ENCODE assay signal across 18 cellular contexts in the genomic region with DNA sequence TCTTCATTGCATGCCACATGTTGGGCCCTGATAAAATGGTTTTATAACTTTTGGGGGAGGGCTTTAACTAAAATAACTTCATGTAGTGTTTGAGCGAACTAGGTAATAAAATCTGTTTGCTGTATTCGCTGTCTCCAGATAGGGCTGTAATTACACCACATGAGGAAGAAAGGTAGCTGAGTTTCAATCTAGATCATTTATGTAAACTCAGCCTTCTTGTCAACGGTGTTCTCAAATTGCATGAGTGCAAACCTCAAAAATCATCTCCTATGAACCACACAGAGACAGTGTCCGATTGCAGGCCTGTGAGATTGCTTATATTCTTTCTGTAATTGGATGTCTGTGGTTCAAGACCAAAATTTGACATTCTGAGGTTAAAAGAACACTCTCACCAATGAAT. TPM values are rescaled to one million over a fixed set of nuclear protein-coding genes. Genes with fewer than 3 reads are reported as not detected.
DNase-seq lines count a peak whose midpoint lies in the region; ATAC-seq, FAIRE-seq and TF ChIP-seq lines count a peak whose summit lies in the region.
"Had no signal": no experiment of that assay in that cellular context is flagged by ENCODE, and none has a peak within 500 bp of the region (broad histone marks: within the 10 kb centered on the region; RNA-seq: fewer than 3 reads in every experiment).

No MANE protein-coding gene starts in this region.

- H2AFZ ChIP-seq in PC-3 (ENCODE audit: low read length), result no peak overlapping the region
- peak overlapping the region; percentile 74 for H2AFZ ChIP-seq in HepG2 (ENCODE audit: low read length)

- H3K4me3 ChIP-seq in Caco-2 (ENCODE audit: low read depth, low read length), result no peak overlapping the region
- H3K4me3 ChIP-seq in PC-3 (ENCODE audit: low read length), result no peak overlapping the region
- peak overlapping the region; percentile 16 to 34 (median 30); a peak in 2 of 6 replicates for H3K4me3 ChIP-seq in HepG2 (replicated peaks in 1 of 3; ENCODE audit: insufficient read depth in 1 of 3, low read depth in 2 of 3, low read length in 3 of 3)
- H3K4me3 ChIP-seq: SJSA1, vagina had no signal

- H3K27ac Mint-ChIP-seq in Caco-2 (ENCODE audit: unreplicated experiment), result peak overlapping the region; percentile 39
- H3K27ac Mint-ChIP-seq: activated CD4-positive, alpha-beta memory T cell treated with anti-CD3 and anti-CD28 coated beads, Interleukin-2, amount 10 ng/mL, durations not matched to agents 7 days and 5 days; stimulated activated naive B cell treated with anti-CD40 and anti-IgM and Interleukin-4, amounts not matched to agents 10 μg/mL and 1 μg/mL and 100 μg/mL, for 72 hours had no signal

- TF ChIP-seq EP300 in HepG2 (IDR thresholded peaks at IDR 0.05; ENCODE audit: low read depth in 2 of 2, low read length in 2 of 2) (no peak), HepG2 (CRISPR knock-in tag; IDR thresholded peaks at IDR 0.05; ENCODE audit: borderline replicate concordance) (no peak)

- H3K36me3 ChIP-seq in Caco-2 (ENCODE audit: control insufficient read depth, insufficient read depth, low read length) (no peaks in the 10 kb centered on the region), PC-3 (ENCODE audit: low read depth, low read length) (no peaks in the 10 kb centered on the region), HepG2 (replicated peaks in 1 of 2; ENCODE audit: control insufficient read depth in 1 of 2, insufficient read depth in 2 of 2, low read length in 2 of 2) (no peaks in the 10 kb centered on the region)
- H3K36me3 ChIP-seq: BE2C, SJSA1, vagina had no signal

- intact Hi-C loops in Caco-2 (cut with micrococcal nuclease; ENCODE audit: unreplicated experiment) (loop anchor here (5.0 to 10.0 kb wide), 2 partner anchors 304 to 502 kb away; partner anchors contain the start of gene PDSS2), PC-3 (cut with micrococcal nuclease) (no loop called here), HepG2 (cut with micrococcal nuclease; ENCODE audit: unreplicated experiment) (no loop called here), Right ventricle myocardium superior (cut with DNase I) (no loop called here)

- no peaks in the 10 kb centered on the region for H3K27me3 ChIP-seq in Caco-2 (replicated peaks; ENCODE audit: control insufficient read depth, insufficient read depth, low read length)
- H3K27me3 ChIP-seq in PC-3 (ENCODE audit: low read length), result no peaks in the 10 kb centered on the region
- no peaks in the 10 kb centered on the region for H3K27me3 ChIP-seq in HepG2 (ENCODE audit: control insufficient read depth in 1 of 2, insufficient read depth in 2 of 2, low read length in 2 of 2)
- H3K27me3 ChIP-seq: BE2C, SJSA1, vagina had no signal

- CTCF ChIA-PET in Caco-2 (lab: Charles Lee), result interaction anchor here (1.4 kb wide), 1 partner anchor 39 kb away, joined by 3 read pairs; no protein-coding TSS in a partner anchor
- CTCF ChIA-PET in PC-3 (lab: Charles Lee), result no interaction called here
- CTCF ChIA-PET in HepG2 (lab: Yijun Ruan, JAX; ENCODE audit: low intra/inter-chr PET ratio, low total read pairs), result no interaction called here

- in situ Hi-C loops in HepG2 (cut with HindIII; ENCODE audit: extremely low pct_ligation_motif_present, low pct_unique_long_range_greater_than_20kb), result no loop called here

- peak overlapping the region; percentile 48 for H3K4me3 Mint-ChIP-seq in Caco-2 (ENCODE audit: unreplicated experiment)
- H3K4me3 Mint-ChIP-seq: activated CD4-positive, alpha-beta memory T cell treated with anti-CD3 and anti-CD28 coated beads, Interleukin-2, amount 10 ng/mL, durations not matched to agents 7 days and 5 days; stimulated activated naive B cell treated with anti-CD40 and anti-IgM and Interleukin-4, amounts not matched to agents 10 μg/mL and 1 μg/mL and 100 μg/mL, for 72 hours had no signal

- BruUV-seq in Caco-2 (replicated peaks; lab: Mats Ljungman, UMichigan), result no TSS peak
- TSS peak; percentile 20 for BruUV-seq in PC-3 (replicated peaks; lab: Mats Ljungman, UMichigan)
- no TSS peak for BruUV-seq in HepG2 (replicated peaks; lab: Mats Ljungman, UMichigan)

- H3F3A ChIP-seq in PC-3 (ENCODE audit: low read length, unreplicated experiment), result no peaks in the 10 kb centered on the region

- WGBS in HepG2 (ENCODE audit: low lambda C conversion rate), result 7% methylated on average over 4 of the region's 4 CpGs

- H3K27me3 Mint-ChIP-seq in Caco-2 (ENCODE audit: insufficient read depth, unreplicated experiment), result no peaks in the 10 kb centered on the region
- H3K27me3 Mint-ChIP-seq: activated CD4-positive, alpha-beta memory T cell treated with anti-CD3 and anti-CD28 coated beads, Interleukin-2, amount 10 ng/mL, durations not matched to agents 7 days and 5 days; stimulated activated naive B cell treated with anti-CD40 and anti-IgM and Interleukin-4, amounts not matched to agents 10 μg/mL and 1 μg/mL and 100 μg/mL, for 72 hours had no signal

- H3K4me1 ChIP-seq in Caco-2 (peaks cover 33% of the 10 kb centered on the region), PC-3 (ENCODE audit: insufficient read depth, low read length) (no peaks in the 10 kb centered on the region), HepG2 (ENCODE audit: insufficient read depth, low read length) (peaks cover 44% of the 10 kb centered on the region)
- H3K4me1 ChIP-seq: SJSA1, vagina had no signal

- FAIRE-seq in HepG2 (lab: Jason Lieb, UNC), result no peak
- FAIRE-seq: bronchial epithelial cell, endometrium, TTC549 had no signal

- ATAC-seq in PC-3, result no peak
- peak; percentile 33 for ATAC-seq in HepG2
- no peak for ATAC-seq in Right ventricle myocardium superior (ENCODE audit: poor library complexity)
- ATAC-seq: stimulated activated naive B cell treated with anti-CD40 and anti-IgM and Interleukin-4, amounts not matched to agents 10 μg/mL and 1 μg/mL and 100 μg/mL, for 72 hours had no signal

- no peak for TF ChIP-seq CTCF in Caco-2 (IDR thresholded peaks at IDR 0.05; ENCODE audit: insufficient read depth in 1 of 2, low read depth in 1 of 2, low read length in 1 of 2, severe bottlenecking in 1 of 2, unreplicated experiment in 1 of 2)
- no peak for TF ChIP-seq CTCF in PC-3 (conservative IDR thresholded peaks at IDR 0.05; ENCODE audit: low read depth, low read length)
- no peak for TF ChIP-seq CTCF in HepG2 (CRISPR knock-in tag; IDR thresholded peaks at IDR 0.05)

- H3K79me2 ChIP-seq in PC-3 (ENCODE audit: low read length), result no peaks in the 10 kb centered on the region
- H3K79me2 ChIP-seq in HepG2 (ENCODE audit: insufficient read depth, low read length), result no peaks in the 10 kb centered on the region

- H3K4me2 ChIP-seq in PC-3 (ENCODE audit: low read length), result no peak overlapping the region
- H3K4me2 ChIP-seq in HepG2 (ENCODE audit: low read depth, low read length), result peak overlapping the region; percentile 64

- POLR2A ChIA-PET in Caco-2 (lab: Charles Lee) (interaction anchor here (1.2 kb wide), 2 partner anchors 37 to 39 kb away, joined by 3 to 4 read pairs; no protein-coding TSS in a partner anchor), PC-3 (lab: Charles Lee; ENCODE audit: unreplicated experiment) (no interaction called here), HepG2 (lab: Yijun Ruan, JAX) (interaction anchor here (1.6 kb wide), 1 partner anchor 37 kb away, joined by 5 read pairs; the partner anchor contains the start of gene BEND3)

- DNase-seq in Caco-2 (peak in 1 of 2 experiments; percentile 18), M059J (ENCODE audit: low read depth) (peak; percentile 68), PC-3 (no peak), HepG2 (ENCODE audit: low spot score) (no peak), NCI-H128 (lab: John Stamatoyannopoulos, UW; ENCODE audit: unreplicated experiment) (no peak), Right ventricle myocardium superior (no peak), amniotic stem cell (lab: John Stamatoyannopoulos, UW) (no peak)
- DNase-seq in activated T-cell treated with anti-CD3 and anti-CD28 coated beads, Interleukin-2, amount 50 U/mL, for 48 hours, result no peak
- DNase-seq: activated CD4-positive, alpha-beta memory T cell treated with anti-CD3 and anti-CD28 coated beads, Interleukin-2, amount 10 ng/mL, durations not matched to agents 7 days and 5 days; BE2C; glutamatergic neuron; stimulated activated CD4-positive, alpha-beta T cell treated with anti-CD3 and anti-CD28 coated beads, Interleukin-4, amount 100 ng/mL, for 4 hours; stimulated activated naive B cell treated with anti-CD40 and anti-IgM and Interleukin-4, amounts not matched to agents 10 μg/mL and 1 μg/mL and 100 μg/mL, for 72 hours had no signal

- H3K9me3 Mint-ChIP-seq in Caco-2 (ENCODE audit: unreplicated experiment), result no peaks in the 10 kb centered on the region
- H3K9me3 Mint-ChIP-seq: activated CD4-positive, alpha-beta memory T cell treated with anti-CD3 and anti-CD28 coated beads, Interleukin-2, amount 10 ng/mL, durations not matched to agents 7 days and 5 days; stimulated activated naive B cell treated with anti-CD40 and anti-IgM and Interleukin-4, amounts not matched to agents 10 μg/mL and 1 μg/mL and 100 μg/mL, for 72 hours had no signal

- no peaks in the 10 kb centered on the region for H3K9me2 ChIP-seq in PC-3 (replicated peaks; ENCODE audit: low read length)

- H3K36me3 Mint-ChIP-seq in Caco-2 (ENCODE audit: insufficient read depth, unreplicated experiment), result no peaks in the 10 kb centered on the region

- H3K4me1 Mint-ChIP-seq in Caco-2 (ENCODE audit: low read depth, unreplicated experiment), result peaks cover 38% of the 10 kb centered on the region
- H3K4me1 Mint-ChIP-seq: activated CD4-positive, alpha-beta memory T cell treated with anti-CD3 and anti-CD28 coated beads, Interleukin-2, amount 10 ng/mL, durations not matched to agents 7 days and 5 days had no signal

- H3K9me3 ChIP-seq in Caco-2 (no peaks in the 10 kb centered on the region), PC-3 (ENCODE audit: low read length) (no peaks in the 10 kb centered on the region), HepG2 (ENCODE audit: low read length) (no peaks in the 10 kb centered on the region)
- H3K9me3 ChIP-seq: BE2C, SJSA1, vagina had no signal

- TF ChIP-seq POLR2A in HepG2 (IDR thresholded peaks at IDR 0.05; ENCODE audit: insufficient read depth in 1 of 2, low read depth in 2 of 2, low read length in 2 of 2), result no peak

- no peaks in the 10 kb centered on the region for H4K20me1 ChIP-seq in PC-3 (ENCODE audit: low read length)
- no peaks in the 10 kb centered on the region for H4K20me1 ChIP-seq in HepG2 (ENCODE audit: insufficient read depth, low read length)

- H3K9ac ChIP-seq in PC-3 (ENCODE audit: low read length) (no peak overlapping the region), HepG2 (ENCODE audit: insufficient read depth, low read depth, low read length) (peak overlapping the region; percentile 36)

- no peak overlapping the region for H3K27ac ChIP-seq in PC-3 (ENCODE audit: low read length)
- peak overlapping the region; percentile 59 for H3K27ac ChIP-seq in HepG2 (ENCODE audit: extremely low read length, insufficient read depth, low read length)
- H3K27ac ChIP-seq: SJSA1, vagina had no signal

- TF ChIP-seq RAD21 in HepG2 (CRISPR knock-in tag; IDR thresholded peaks at IDR 0.05), result no peak

RNA-seq across cellular contexts. Expression of gene BEND3, which starts 37.7 kb away (rescaled TPM):
- 8.3 and 9.0 TPM in 2 replicates for total RNA-seq in Caco-2 (2022)
- total RNA-seq in M059J (2014; rRNA removed; shearing (Covaris generic)), result 1.8 and 4.3 TPM in 2 replicates
- total RNA-seq in PC-3 (2014; rRNA removed), result 4.5 and 6.3 TPM in 2 replicates
- total RNA-seq in HepG2 (2016; rRNA removed; fragmentation: Illumina TruSeq; extraction: Trizol), result 5.8 and 7.6 TPM in 2 replicates
- 0.81 and 0.97 TPM in 2 replicates for total RNA-seq in HepG2 (2016; cell fraction: cytosol; rRNA removed; fragmentation: Illumina TruSeq; extraction: Trizol; ENCODE audit: low read depth)
- total RNA-seq in HepG2 (2016; cell fraction: insoluble cytoplasmic fraction; rRNA removed; fragmentation: Illumina TruSeq; extraction: Trizol), result 5.5 and 6.9 TPM in 2 replicates
- total RNA-seq in HepG2 (2016; cell fraction: membrane; rRNA removed; fragmentation: Illumina TruSeq; extraction: Trizol), result 5.0 and 5.4 TPM in 2 replicates
- total RNA-seq in HepG2 (2016; cell fraction: nucleus; rRNA removed; fragmentation: Illumina TruSeq; extraction: Trizol), result 5.4 and 7.1 TPM in 2 replicates
- polyA plus RNA-seq in HepG2 (2011; rRNA removed), result 1.4 and 1.9 TPM in 2 replicates
- 1.3 and 1.7 TPM in 2 replicates for polyA plus RNA-seq in HepG2 (2011; cell fraction: cytosol; rRNA removed)
- 2.7 and 2.8 TPM in 2 replicates for polyA plus RNA-seq in HepG2 (2011; cell fraction: nucleus; rRNA removed)
- 2.0 TPM in 2 replicates for polyA plus RNA-seq in HepG2 (2012)
- 0.49 and 0.52 TPM in 2 replicates for polyA plus RNA-seq in HepG2 (2016; cell fraction: cytosol; fragmentation: Illumina TruSeq; extraction: Trizol; ENCODE audit: low read depth)
- 4.6 and 6.1 TPM in 2 replicates for polyA plus RNA-seq in HepG2 (2016; cell fraction: insoluble cytoplasmic fraction; fragmentation: Illumina TruSeq; extraction: Trizol; ENCODE audit: low read depth)
- polyA plus RNA-seq in HepG2 (2016; cell fraction: membrane; fragmentation: Illumina TruSeq; extraction: Trizol; ENCODE audit: low read depth), result 2.1 and 2.4 TPM in 2 replicates
- polyA plus RNA-seq in HepG2 (2016; cell fraction: nucleus; fragmentation: Illumina TruSeq; extraction: Trizol; ENCODE audit: insufficient read depth, low read depth), result 8.7 and 10.0 TPM in 2 replicates
- polyA minus RNA-seq in HepG2 (2011; rRNA and poly(A)+ RNA removed; ENCODE audit: low replicate concordance), result 7.1 and 10.4 TPM in 2 replicates
- 3.8 and 4.6 TPM in 2 replicates for polyA minus RNA-seq in HepG2 (2011; cell fraction: cytosol; rRNA and poly(A)+ RNA removed)
- polyA minus RNA-seq in HepG2 (2011; cell fraction: nucleus; rRNA and poly(A)+ RNA removed), result 3.6 and 4.0 TPM in 2 replicates
- 1.5 TPM for total RNA-seq in Right ventricle myocardium superior

Comparison
In these comparisons a context has a peak if more than half of its experiments do, and no peak if none do; other contexts are left out.
1. H3K4me3 ChIP-seq: peak in HepG2 (3 of 3); none in Caco-2 (single experiment) and PC-3 (single experiment).